10 cellular contexts compared by ENCODE assay signal in the genomic region with DNA sequence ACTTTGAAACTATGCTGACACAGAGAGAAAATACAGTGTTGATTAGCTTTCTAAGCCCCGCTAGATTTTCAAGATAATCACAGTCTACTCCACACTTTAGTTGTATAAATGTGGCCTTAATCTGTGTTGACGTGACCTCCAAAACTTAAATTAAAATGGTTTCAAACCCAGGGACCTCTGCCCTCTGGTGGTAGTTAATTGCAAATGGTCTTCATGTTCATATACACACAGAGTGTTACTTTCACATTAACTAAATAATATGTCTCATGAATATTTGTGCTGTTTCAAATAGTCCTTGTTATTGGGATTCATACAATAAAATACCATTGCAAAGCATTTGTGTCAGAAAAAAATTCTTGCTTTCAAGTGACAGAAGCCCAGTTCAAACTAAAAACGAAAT.
DNase-seq lines count a peak whose midpoint lies in the region; ATAC-seq and TF ChIP-seq lines count a peak whose summit lies in the region.
"Had no signal": no experiment of that assay in that cellular context is flagged by ENCODE, and none has a peak within 500 bp of the region (broad histone marks: within the 10 kb centered on the region; RNA-seq: fewer than 3 reads in every experiment).

No MANE protein-coding gene starts in this region.

- in situ Hi-C loops in Panc1 (cut with HindIII; ENCODE audit: low pct_unique_long_range_greater_than_20kb, low sequenced_read_pairs), result no loop called here

- no peaks in the 10 kb centered on the region for H3K9me3 ChIP-seq in BE2C
- no peaks in the 10 kb centered on the region for H3K9me3 ChIP-seq in Panc1 (ENCODE audit: control insufficient read depth, insufficient read depth, low read depth, low read length)

- H3K27ac ChIP-seq in Panc1 (ENCODE audit: low read length), result no peak overlapping the region
- H3K27ac ChIP-seq: epithelial cell of prostate had no signal

- DNase-seq in BE2C (no peak), Panc1 (ENCODE audit: low read depth, low spot score) (no peak), fibroblast of villous mesenchyme (ENCODE audit: low read depth) (peak; percentile 2), NCI-H774 (lab: John Stamatoyannopoulos, UW) (no peak), DMS79 treated with DMSO at 0.1 percent for 48 hours (lab: John Stamatoyannopoulos, UW) (no peak), HCEC 1CT (no peak)
- DNase-seq: activated CD4-positive, alpha-beta T cell treated with anti-CD3 and anti-CD28 coated beads, Interleukin-2, amount 10 ng/mL, durations not matched to agents 24 days and 14 days had no signal

- TF ChIP-seq CTCF in BE2C (IDR thresholded peaks at IDR 0.05; ENCODE audit: low read depth, low read length) (peak; percentile 35), Panc1 (IDR thresholded peaks at IDR 0.05) (peak; percentile 51; the same call in 1 of the 2 replicates), fibroblast of villous mesenchyme (IDR thresholded peaks at IDR 0.05; ENCODE audit: insufficient read depth, low read depth, low read length) (peak; percentile 51)

- H3K27me3 ChIP-seq in BE2C (no peaks in the 10 kb centered on the region), Panc1 (ENCODE audit: control insufficient read depth, insufficient read depth, low read length) (no peaks in the 10 kb centered on the region)

- BruUV-seq in Panc1 (replicated peaks; lab: Mats Ljungman, UMichigan), result no TSS peak

- no peaks in the 10 kb centered on the region for H3K36me3 ChIP-seq in BE2C
- H3K36me3 ChIP-seq in Panc1 (ENCODE audit: control insufficient read depth, insufficient read depth, low read length), result no peaks in the 10 kb centered on the region

- ATAC-seq in GM19351 (IDR thresholded peaks at IDR 0.05; ENCODE audit: unreplicated experiment) (peak; percentile 73), Panc1 (no peak), HG03439 (IDR thresholded peaks at IDR 0.05; ENCODE audit: unreplicated experiment) (no peak)

- CTCF ChIA-PET in Panc1 (lab: Charles Lee), result no interaction called here

- POLR2A ChIA-PET in Panc1 (lab: Charles Lee), result no interaction called here

- H3K4me3 ChIP-seq in BE2C (ENCODE audit: low read depth, low read length) (no peak overlapping the region), Panc1 (ENCODE audit: low read depth in 2 of 2, low read length in 2 of 2) (no peak overlapping the region), fibroblast of villous mesenchyme (ENCODE audit: low read depth, low read length) (no peak overlapping the region)

- intact Hi-C loops in Panc1 (cut with micrococcal nuclease; ENCODE audit: unreplicated experiment), result no loop called here

- H3K4me1 ChIP-seq in BE2C, result no peaks in the 10 kb centered on the region
- no peaks in the 10 kb centered on the region for H3K4me1 ChIP-seq in Panc1 (ENCODE audit: control insufficient read depth, insufficient read depth, low read length)
